ENCODE assay signal across 18 cellular contexts in the genomic region with DNA sequence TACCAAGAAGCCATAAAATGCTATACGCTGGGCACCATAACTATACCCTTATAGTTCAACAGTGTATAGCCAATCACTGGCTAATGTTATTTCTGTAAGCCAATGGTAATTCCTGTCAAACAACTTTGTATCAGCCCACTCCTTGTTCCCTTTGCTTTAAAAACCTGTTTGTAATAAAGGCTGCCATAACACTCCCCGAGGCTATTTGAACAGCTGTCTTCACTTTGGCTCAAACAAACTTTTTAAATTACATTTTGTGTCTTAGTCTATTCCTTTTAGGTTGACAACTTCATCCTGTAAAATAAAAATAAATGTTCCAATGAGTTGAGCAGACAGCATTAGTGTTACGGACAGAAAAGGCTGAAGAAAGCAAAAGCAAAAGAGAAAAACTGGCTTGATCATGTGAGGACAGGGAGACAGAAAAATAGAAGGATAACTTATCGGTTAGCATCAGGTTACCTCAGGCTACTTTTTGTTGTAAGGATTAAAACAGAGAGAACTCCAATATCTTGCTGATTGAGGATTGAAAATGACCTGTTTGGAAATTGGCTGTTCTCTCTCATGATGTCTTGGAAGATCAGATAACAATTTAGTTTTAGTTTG.
DNase-seq lines count a peak whose midpoint lies in the region; ATAC-seq and TF ChIP-seq lines count a peak whose summit lies in the region.
"Had no signal": no experiment of that assay in that cellular context is flagged by ENCODE, and none has a peak within 500 bp of the region (broad histone marks: within the 10 kb centered on the region; RNA-seq: fewer than 3 reads in every experiment).

No MANE protein-coding gene starts in this region.

- no peak overlapping the region for H2BK15ac ChIP-seq in H9 (ENCODE audit: low read depth, low read length)

- H3K4me1 Mint-ChIP-seq in H9 (peaks cover 12 to 14% of the 10 kb centered on the region in 2 experiments), CD14-positive monocyte (no peaks in the 10 kb centered on the region)
- H3K4me1 Mint-ChIP-seq: activated CD4-positive, alpha-beta T cell treated with anti-CD3 and anti-CD28 coated beads for 36 hours; stimulated activated naive CD8-positive, alpha-beta T cell treated with anti-CD3 and anti-CD28 coated beads, Interleukin-15, amount 100 ng/mL, for 72 hours had no signal

- no peaks in the 10 kb centered on the region for H3K79me2 ChIP-seq in mammary epithelial cell (ENCODE audit: insufficient read depth, low read length)
- H3K79me2 ChIP-seq in H9 (ENCODE audit: insufficient read depth, low read length) = no peaks in the 10 kb centered on the region

- H3K27ac ChIP-seq in mammary epithelial cell (ENCODE audit: insufficient read depth, low read depth, low read length) (no peak overlapping the region), foreskin keratinocyte (no peak overlapping the region), H9 (ENCODE audit: insufficient read length, low read depth, low read length) (no peak overlapping the region)
- H3K27ac ChIP-seq: ascending aorta, ovary had no signal

- no peak overlapping the region for H3K27ac Mint-ChIP-seq in H9
- H3K27ac Mint-ChIP-seq in CD14-positive monocyte = no peak overlapping the region
- H3K27ac Mint-ChIP-seq: activated CD4-positive, alpha-beta T cell treated with anti-CD3 and anti-CD28 coated beads for 36 hours; CD8-positive, alpha-beta T cell had no signal

- in situ Hi-C loops in mammary epithelial cell (cut with MboI; ENCODE audit: low sequenced_read_pairs in 2 of 2) = no loop called here

- peak; percentile 71 for ATAC-seq in foreskin keratinocyte
- ATAC-seq: activated CD4-positive, alpha-beta T cell treated with anti-CD3 and anti-CD28 coated beads for 36 hours; CD8-positive, alpha-beta T cell; stimulated activated naive CD8-positive, alpha-beta T cell treated with anti-CD3 and anti-CD28 coated beads, Interleukin-15, amount 100 ng/mL, for 72 hours had no signal

- 57% methylated on average over 4 of the region's 4 CpGs for whole genome bisulfite sequencing in mammary epithelial cell (ENCODE audit: low coverage, missing lambda C conversion rate)
- no CpG with 5 or more reads among the region's 4 CpGs for WGBS in H9 (ENCODE audit: extremely low coverage, insufficient read length, low lambda C conversion rate)

- H2AK5ac ChIP-seq in H9 (ENCODE audit: insufficient read length, low read length) = no peak overlapping the region

- H3K9me3 Mint-ChIP-seq in H9 (peaks cover 2 to 3% of the 10 kb centered on the region in 2 experiments), CD14-positive monocyte (peaks cover 0 to 15% (median 9%) of the 10 kb centered on the region in 7 donors)

- H3K4me3 Mint-ChIP-seq in H9 (no peak overlapping the region), CD14-positive monocyte (no peak overlapping the region)
- H3K4me3 Mint-ChIP-seq: activated CD4-positive, alpha-beta T cell treated with anti-CD3 and anti-CD28 coated beads for 36 hours; CD8-positive, alpha-beta T cell; stimulated activated naive CD8-positive, alpha-beta T cell treated with anti-CD3 and anti-CD28 coated beads, Interleukin-15, amount 100 ng/mL, for 72 hours had no signal

- H3K23ac ChIP-seq in H9 (ENCODE audit: insufficient read length, low read depth, low read length) = no peak overlapping the region

- CTCF ChIA-PET in mammary epithelial cell (lab: Charles Lee; ENCODE audit: low non-redundant PET) = no interaction called here

- no peak overlapping the region for H2BK12ac ChIP-seq in H9 (ENCODE audit: insufficient read length, low read depth, low read length)

- intact Hi-C loops in mammary epithelial cell (cut with micrococcal nuclease) (no loop called here), CD14-positive monocyte (cut with micrococcal nuclease) (no loop called here), posterior vena cava (cut with DNase I) (no loop called here)

- no peak overlapping the region for H2BK20ac ChIP-seq in H9 (ENCODE audit: low read depth, low read length, poor library complexity, severe bottlenecking)

- no peak overlapping the region for H3K4me2 ChIP-seq in mammary epithelial cell (ENCODE audit: insufficient read depth, low read depth, low read length)
- H3K4me2 ChIP-seq in H9 (ENCODE audit: insufficient read depth, insufficient read length, low read length) = no peak overlapping the region

- no peaks in the 10 kb centered on the region for H3K79me1 ChIP-seq in H9 (ENCODE audit: insufficient read depth, low read depth, low read length, poor library complexity, severe bottlenecking)

- no peak overlapping the region for H2BK120ac ChIP-seq in H9 (ENCODE audit: low read depth, low read length, poor library complexity, severe bottlenecking)

- no peaks in the 10 kb centered on the region for H3K27me3 ChIP-seq in mammary epithelial cell (ENCODE audit: insufficient read depth, low read length)
- no peaks in the 10 kb centered on the region for H3K27me3 ChIP-seq in foreskin keratinocyte
- H3K27me3 ChIP-seq in H9 (ENCODE audit: insufficient read depth, low read length) = no peaks in the 10 kb centered on the region
- H3K27me3 ChIP-seq: ascending aorta, ovary had no signal

- no peak overlapping the region for H3K9ac ChIP-seq in mammary epithelial cell (ENCODE audit: insufficient read depth, low read length)
- no peak overlapping the region for H3K9ac ChIP-seq in H9 (ENCODE audit: extremely low read depth, insufficient read length, low read length)

- H4K20me1 ChIP-seq in mammary epithelial cell (ENCODE audit: insufficient read depth, low read length) = no peaks in the 10 kb centered on the region
- H4K20me1 ChIP-seq in H9 (ENCODE audit: control insufficient read depth, insufficient read depth, insufficient read length) = no peaks in the 10 kb centered on the region

- no peaks in the 10 kb centered on the region for H3K36me3 ChIP-seq in mammary epithelial cell (ENCODE audit: insufficient read depth, low read length)
- H3K36me3 ChIP-seq: ascending aorta, ovary had no signal

- H3K27me3 Mint-ChIP-seq in H9 (ENCODE audit: low read depth) = no peaks in the 10 kb centered on the region
- H3K27me3 Mint-ChIP-seq in CD14-positive monocyte (ENCODE audit: low read depth in 3 of 3) = peaks cover 0 to 2% (median 2%) of the 10 kb centered on the region in 3 donors
- H3K27me3 Mint-ChIP-seq: activated CD4-positive, alpha-beta T cell treated with anti-CD3 and anti-CD28 coated beads for 36 hours; stimulated activated naive CD8-positive, alpha-beta T cell treated with anti-CD3 and anti-CD28 coated beads, Interleukin-15, amount 100 ng/mL, for 72 hours had no signal

- H3K14ac ChIP-seq in H9 (ENCODE audit: insufficient read depth, low read length) = no peak overlapping the region

- H2AFZ ChIP-seq in mammary epithelial cell (ENCODE audit: low read depth, low read length) (no peak overlapping the region), H9 (ENCODE audit: low read length) (no peak overlapping the region)

- H3K9me3 ChIP-seq in mammary epithelial cell (replicated peaks; ENCODE audit: insufficient read depth, low read length) (no peaks in the 10 kb centered on the region), H9 (ENCODE audit: control insufficient read depth, low read depth, low read length) (no peaks in the 10 kb centered on the region)
- H3K9me3 ChIP-seq: ovary had no signal

- H3K36me3 Mint-ChIP-seq in H9 (ENCODE audit: insufficient read depth in 1 of 3, low read depth in 3 of 3) = peaks cover under 1 to 2% (median 2%) of the 10 kb centered on the region in 3 experiments; a peak in 2 of 7 replicates
- no peaks in the 10 kb centered on the region for H3K36me3 Mint-ChIP-seq in CD14-positive monocyte
- H3K36me3 Mint-ChIP-seq: CD8-positive, alpha-beta T cell had no signal

- H3K18ac ChIP-seq in H9 (ENCODE audit: insufficient read length, low read depth, low read length) = no peak overlapping the region

- no peak for TF ChIP-seq CTCF in AG09319 (IDR thresholded peaks at IDR 0.05; ENCODE audit: low read depth, low read length)
- TF ChIP-seq CTCF in mammary epithelial cell (conservative IDR thresholded peaks at IDR 0.05 in 1 of 2, IDR thresholded peaks at IDR 0.05 in 1 of 2; ENCODE audit: extremely low read depth in 1 of 2, insufficient read depth in 1 of 2, low read depth in 1 of 2, low read length in 2 of 2) = no peak
- no peak for TF ChIP-seq CTCF in foreskin keratinocyte (conservative IDR thresholded peaks at IDR 0.05)
- no peak for TF ChIP-seq CTCF in H9 (conservative IDR thresholded peaks at IDR 0.05)
- TF ChIP-seq CTCF in CD14-positive monocyte (IDR thresholded peaks at IDR 0.05) = no peak

- dilution Hi-C loops in mammary epithelial cell (cut with HindIII; ENCODE audit: low sequenced_read_pairs) = no loop called here

- no peak overlapping the region for H3K56ac ChIP-seq in H9 (ENCODE audit: insufficient read length, low read depth, low read length)

- no peaks in the 10 kb centered on the region for H3K23me2 ChIP-seq in H9 (ENCODE audit: insufficient read length, low read depth, low read length, poor library complexity, severe bottlenecking)

- DNase-seq in AG09319 (ENCODE audit: extremely low read depth, low read depth) (peak; percentile 57), NCI-H1417 treated with DMSO at 0.1 percent for 48 hours (lab: John Stamatoyannopoulos, UW) (peak; percentile 22), mammary epithelial cell (peak; percentile 14), foreskin keratinocyte (peak in 1 of 2 donors; percentile 57), H9 (no peak), T-helper 9 cell (no peak), CD14-positive monocyte (ENCODE audit: low spot score) (no peak), posterior vena cava (ENCODE audit: low spot score) (no peak)
- DNase-seq: activated CD4-positive, alpha-beta T cell treated with anti-CD3 and anti-CD28 coated beads for 36 hours; activated gamma-delta T cell; CD8-positive, alpha-beta T cell; cortex of kidney; NCI-H2029; NCI-H524 treated with DMSO at 0.1 percent for 48 hours; ovary; stimulated activated CD4-positive, alpha-beta T cell treated with anti-CD3 and anti-CD28 coated beads, Interleukin-1b, Interleukin-23, amount 100 ng/mL, for 48 hours; stimulated activated naive CD8-positive, alpha-beta T cell treated with anti-CD3 and anti-CD28 coated beads, Interleukin-15, amount 100 ng/mL, for 72 hours had no signal

- no peak overlapping the region for H4K91ac ChIP-seq in H9 (ENCODE audit: insufficient read length, low read depth, low read length)

- no peak overlapping the region for H3K4me3 ChIP-seq in mammary epithelial cell (replicated peaks in 1 of 3; ENCODE audit: insufficient read depth in 1 of 3, low read depth in 2 of 3, low read length in 3 of 3)
- H3K4me3 ChIP-seq: ascending aorta, ovary had no signal

- H3K4ac ChIP-seq in H9 (ENCODE audit: low read depth, low read length) = no peak overlapping the region

- H3K4me1 ChIP-seq in mammary epithelial cell (ENCODE audit: insufficient read depth, low read length) = peaks cover 11% of the 10 kb centered on the region
- H3K4me1 ChIP-seq in foreskin keratinocyte = peaks cover 7% of the 10 kb centered on the region
- H3K4me1 ChIP-seq in H9 (ENCODE audit: insufficient read depth, low read length) = no peaks in the 10 kb centered on the region
- H3K4me1 ChIP-seq: ascending aorta had no signal

- no peak overlapping the region for H4K8ac ChIP-seq in H9 (replicated peaks; ENCODE audit: insufficient read length, low read depth, low read length)

- no peak overlapping the region for H2BK5ac ChIP-seq in H9 (ENCODE audit: insufficient read length, low read length)

- H3T11ph ChIP-seq in H9 (ENCODE audit: low read length) = no peak overlapping the region

- no TSS peak for BruUV-seq in mammary epithelial cell (replicated peaks; lab: Mats Ljungman, UMichigan)

- H4K5ac ChIP-seq in H9 (ENCODE audit: insufficient read length, low read depth, low read length) = no peak overlapping the region

Comparison
In these comparisons a context has a peak if more than half of its experiments do, and no peak if none do; other contexts are left out.
1. DNase-seq: peak in AG09319 (single experiment), NCI-H1417 treated with DMSO at 0.1 percent for 48 hours (single experiment) and mammary epithelial cell (single experiment); none in H9 (single experiment), T-helper 9 cell (single experiment), CD14-positive monocyte (single experiment) and posterior vena cava (single experiment).